ENCODE assay signal across 1 cellular context in the genomic region with DNA sequence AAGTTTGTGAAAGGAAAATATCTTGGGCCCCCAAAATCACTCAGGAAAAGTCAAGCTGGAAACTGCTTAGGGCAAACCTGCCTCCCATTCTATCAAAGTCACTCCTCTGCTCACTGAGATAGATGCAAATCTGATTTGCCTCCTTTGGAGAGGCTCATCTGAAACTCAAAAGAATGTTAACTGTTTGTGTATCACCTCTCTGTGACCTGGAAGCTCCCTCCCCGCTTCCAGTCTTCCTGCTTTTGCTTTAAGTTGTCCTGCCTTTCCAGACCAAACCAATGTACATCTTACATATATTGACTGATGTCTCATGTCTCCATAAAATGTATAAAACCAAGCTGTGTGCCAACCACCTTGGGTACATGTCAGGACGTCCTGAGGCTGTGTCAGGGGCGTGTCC.
TF ChIP-seq lines count a peak whose summit lies in the region.

No MANE protein-coding gene starts in this region.

TF ChIP-seq in H1, 55 proteins besides CTCF, POLR2A, EP300 and RAD21:
- peak; percentile 18 for TF ChIP-seq NANOG (IDR thresholded peaks at IDR 0.05; ENCODE audit: insufficient read depth, low read depth, low read length, poor library complexity, severe bottlenecking)
- TF ChIP-seq TAF7 (optimal IDR thresholded peaks at IDR 0.05; ENCODE audit: borderline replicate concordance, low read depth, low read length) = no peak
